25 cellular contexts compared by ENCODE assay signal in the genomic region with DNA sequence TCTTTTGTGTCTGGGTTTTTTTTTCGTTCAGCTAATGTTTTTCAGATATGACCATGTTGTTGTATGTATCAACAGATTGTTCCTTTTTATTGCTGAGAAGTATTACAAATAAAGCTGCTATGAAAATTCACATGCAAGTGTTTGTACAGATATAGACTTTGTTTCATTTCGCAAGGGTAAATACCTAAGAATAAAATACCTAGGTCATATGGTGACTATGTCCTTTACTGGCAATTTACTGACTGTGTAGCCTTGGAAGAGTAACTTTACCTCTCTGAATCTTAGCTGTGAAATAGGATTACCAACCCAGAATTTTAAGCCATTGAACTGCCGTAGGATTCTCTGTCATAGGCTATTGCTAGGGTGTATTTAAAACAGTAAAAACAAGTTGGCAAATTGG. TPM values are rescaled to one million over a fixed set of nuclear protein-coding genes. Genes with fewer than 3 reads are reported as not detected.
"Had no signal": no experiment of that assay in that cellular context is flagged by ENCODE, and none has a peak within 500 bp of the region (broad histone marks: within the 10 kb centered on the region; RNA-seq: fewer than 3 reads in every experiment).

No MANE protein-coding gene starts in this region.

- H3K36me3 ChIP-seq: left ventricle myocardium inferior, ovary, right atrium auricular region, right lobe of liver, tibial nerve, upper lobe of left lung, vagina had no signal

- H3K27me3 ChIP-seq: ovary, right atrium auricular region, right lobe of liver, tibial nerve, upper lobe of left lung, vagina had no signal

- H3K9me3 ChIP-seq: left ventricle myocardium inferior, ovary, right atrium auricular region, right lobe of liver, tibial nerve, upper lobe of left lung, vagina had no signal

- ATAC-seq: natural killer cell treated with Interleukin-12 subunit alpha and Interleukin-12 subunit beta and Interleukin-15 and Interleukin-18, amount 100 ng/mL, for 72 hours; stimulated activated memory B cell treated with anti-CD40 and anti-IgM and Interleukin-4, amounts not matched to agents 10 μg/mL and 1 μg/mL and 100 μg/mL, for 72 hours; stimulated activated naive CD8-positive, alpha-beta T cell treated with anti-CD3 and anti-CD28 coated beads, Interleukin-15, amount 100 ng/mL, for 72 hours had no signal

- H3K27ac ChIP-seq: left ventricle myocardium inferior, ovary, right atrium auricular region, right lobe of liver, tibial nerve, upper lobe of left lung, vagina had no signal

- H3K27ac Mint-ChIP-seq: mesothelial cell of epicardium; naive B cell; natural killer cell treated with Interleukin-12 subunit alpha and Interleukin-12 subunit beta and Interleukin-15 and Interleukin-18, amount 100 ng/mL, for 72 hours; progenitor cell of endocrine pancreas; stimulated activated memory B cell treated with anti-CD40 and anti-IgM and Interleukin-4, amounts not matched to agents 10 μg/mL and 1 μg/mL and 100 μg/mL, for 72 hours had no signal

- H3K4me1 ChIP-seq: left ventricle myocardium inferior, right atrium auricular region, right lobe of liver, upper lobe of left lung, vagina had no signal

- DNase-seq: hippocampal formation; kidney; left ventricle myocardium inferior; mesendoderm; naive B cell; ovary; right lobe of liver; stimulated activated CD4-positive, alpha-beta T cell treated with anti-CD3 and anti-CD28 coated beads, Interleukin-1b, Interleukin-23, amount 100 ng/mL, for 48 hours; stimulated activated CD4-positive, alpha-beta T cell treated with anti-CD3 and anti-CD28 coated beads, Interleukin-2, amount 100 ng/mL, for 48 hours; stimulated activated CD4-positive, alpha-beta T cell treated with anti-CD3 and anti-CD28 coated beads, Interleukin-4, amount 100 ng/mL, for 4 hours; stimulated activated CD8-positive, alpha-beta memory T cell treated with anti-CD3 and anti-CD28 coated beads, Interleukin-4, amount 100 ng/mL, for 48 hours; stimulated activated naive CD4-positive, alpha-beta T cell treated with Interleukin-2 at 50 U/mL for 16 hours; stimulated activated naive CD8-positive, alpha-beta T cell treated with anti-CD3 and anti-CD28 coated beads, Interleukin-15, amount 100 ng/mL, for 72 hours; substantia nigra; upper lobe of left lung had no signal

- H3K4me2 ChIP-seq: smooth muscle cell had no signal

- H3K4me3 ChIP-seq: left ventricle myocardium inferior, lung, ovary, right atrium auricular region, right lobe of liver, smooth muscle cell, tibial nerve, upper lobe of left lung, vagina had no signal

- H3K4me3 Mint-ChIP-seq: mesothelial cell of epicardium; naive B cell; natural killer cell treated with Interleukin-12 subunit alpha and Interleukin-12 subunit beta and Interleukin-15 and Interleukin-18, amount 100 ng/mL, for 72 hours; stimulated activated memory B cell treated with anti-CD40 and anti-IgM and Interleukin-4, amounts not matched to agents 10 μg/mL and 1 μg/mL and 100 μg/mL, for 72 hours; stimulated activated naive CD8-positive, alpha-beta T cell treated with anti-CD3 and anti-CD28 coated beads, Interleukin-15, amount 100 ng/mL, for 72 hours had no signal

- H3K9me3 Mint-ChIP-seq: naive B cell; natural killer cell treated with Interleukin-12 subunit alpha and Interleukin-12 subunit beta and Interleukin-15 and Interleukin-18, amount 100 ng/mL, for 72 hours; stimulated activated memory B cell treated with anti-CD40 and anti-IgM and Interleukin-4, amounts not matched to agents 10 μg/mL and 1 μg/mL and 100 μg/mL, for 72 hours had no signal

- H3K36me3 Mint-ChIP-seq: mesothelial cell of epicardium; naive B cell; natural killer cell treated with Interleukin-12 subunit alpha and Interleukin-12 subunit beta and Interleukin-15 and Interleukin-18, amount 100 ng/mL, for 72 hours; stimulated activated memory B cell treated with anti-CD40 and anti-IgM and Interleukin-4, amounts not matched to agents 10 μg/mL and 1 μg/mL and 100 μg/mL, for 72 hours had no signal

- H3K27me3 Mint-ChIP-seq: progenitor cell of endocrine pancreas; stimulated activated memory B cell treated with anti-CD40 and anti-IgM and Interleukin-4, amounts not matched to agents 10 μg/mL and 1 μg/mL and 100 μg/mL, for 72 hours; stimulated activated naive CD8-positive, alpha-beta T cell treated with anti-CD3 and anti-CD28 coated beads, Interleukin-15, amount 100 ng/mL, for 72 hours had no signal

- H3K4me1 Mint-ChIP-seq: mesothelial cell of epicardium; stimulated activated memory B cell treated with anti-CD40 and anti-IgM and Interleukin-4, amounts not matched to agents 10 μg/mL and 1 μg/mL and 100 μg/mL, for 72 hours had no signal

RNA-seq across cellular contexts. Expression of a gene that starts 19.0 kb away (rescaled TPM):
- total RNA-seq: pulmonary artery endothelial cell had no signal
